Comparison of ENCODE assay signal across 1 cellular context in the genomic region with DNA sequence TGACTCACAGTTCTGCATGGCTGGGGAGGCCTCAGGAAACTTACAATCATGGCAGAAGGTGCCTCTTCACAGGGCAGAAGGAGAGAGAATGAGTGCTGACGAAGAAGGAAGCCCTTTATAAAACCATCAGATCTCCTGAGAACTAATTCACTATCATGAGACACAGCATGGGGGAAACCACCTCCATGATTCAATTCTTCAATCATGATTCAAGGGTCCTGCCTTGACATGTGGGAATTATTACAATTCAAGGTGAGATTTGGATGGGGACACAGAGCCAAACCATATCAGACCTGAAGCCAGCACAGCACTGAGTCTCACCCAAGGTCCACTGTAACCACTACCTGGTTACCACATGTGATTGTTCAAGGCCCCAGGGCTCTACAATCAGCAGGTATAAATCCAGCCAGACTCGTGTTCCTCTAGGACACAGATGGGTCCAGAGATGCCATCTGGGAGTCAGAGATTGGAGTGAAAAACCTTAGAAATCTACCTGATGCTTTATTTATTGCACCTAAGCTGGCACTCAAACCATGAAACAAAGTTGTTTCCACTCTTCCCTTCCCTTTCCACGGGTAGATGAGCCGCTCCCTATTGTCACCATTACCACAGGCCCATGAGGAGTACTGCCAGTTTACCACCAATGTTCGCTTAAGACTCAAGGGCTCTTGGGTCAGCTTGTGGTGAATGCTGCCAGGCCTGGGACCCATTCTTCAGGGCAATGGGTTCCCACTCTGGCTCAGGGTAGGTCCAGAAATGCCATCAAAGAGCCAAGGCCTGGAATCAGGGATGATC.
TF ChIP-seq lines count a peak whose summit lies in the region.

No MANE protein-coding gene starts in this region.

TF ChIP-seq in WTC11, 78 proteins besides CTCF, POLR2A, EP300 and RAD21:
- TF ChIP-seq, protein P1, sequence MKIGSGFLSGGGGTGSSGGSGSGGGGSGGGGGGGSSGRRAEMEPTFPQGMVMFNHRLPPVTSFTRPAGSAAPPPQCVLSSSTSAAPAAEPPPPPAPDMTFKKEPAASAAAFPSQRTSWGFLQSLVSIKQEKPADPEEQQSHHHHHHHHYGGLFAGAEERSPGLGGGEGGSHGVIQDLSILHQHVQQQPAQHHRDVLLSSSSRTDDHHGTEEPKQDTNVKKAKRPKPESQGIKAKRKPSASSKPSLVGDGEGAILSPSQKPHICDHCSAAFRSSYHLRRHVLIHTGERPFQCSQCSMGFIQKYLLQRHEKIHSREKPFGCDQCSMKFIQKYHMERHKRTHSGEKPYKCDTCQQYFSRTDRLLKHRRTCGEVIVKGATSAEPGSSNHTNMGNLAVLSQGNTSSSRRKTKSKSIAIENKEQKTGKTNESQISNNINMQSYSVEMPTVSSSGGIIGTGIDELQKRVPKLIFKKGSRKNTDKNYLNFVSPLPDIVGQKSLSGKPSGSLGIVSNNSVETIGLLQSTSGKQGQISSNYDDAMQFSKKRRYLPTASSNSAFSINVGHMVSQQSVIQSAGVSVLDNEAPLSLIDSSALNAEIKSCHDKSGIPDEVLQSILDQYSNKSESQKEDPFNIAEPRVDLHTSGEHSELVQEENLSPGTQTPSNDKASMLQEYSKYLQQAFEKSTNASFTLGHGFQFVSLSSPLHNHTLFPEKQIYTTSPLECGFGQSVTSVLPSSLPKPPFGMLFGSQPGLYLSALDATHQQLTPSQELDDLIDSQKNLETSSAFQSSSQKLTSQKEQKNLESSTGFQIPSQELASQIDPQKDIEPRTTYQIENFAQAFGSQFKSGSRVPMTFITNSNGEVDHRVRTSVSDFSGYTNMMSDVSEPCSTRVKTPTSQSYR (CRISPR knock-in tag; IDR thresholded peaks at IDR 0.05), result no peak
- TF ChIP-seq, protein P2, sequence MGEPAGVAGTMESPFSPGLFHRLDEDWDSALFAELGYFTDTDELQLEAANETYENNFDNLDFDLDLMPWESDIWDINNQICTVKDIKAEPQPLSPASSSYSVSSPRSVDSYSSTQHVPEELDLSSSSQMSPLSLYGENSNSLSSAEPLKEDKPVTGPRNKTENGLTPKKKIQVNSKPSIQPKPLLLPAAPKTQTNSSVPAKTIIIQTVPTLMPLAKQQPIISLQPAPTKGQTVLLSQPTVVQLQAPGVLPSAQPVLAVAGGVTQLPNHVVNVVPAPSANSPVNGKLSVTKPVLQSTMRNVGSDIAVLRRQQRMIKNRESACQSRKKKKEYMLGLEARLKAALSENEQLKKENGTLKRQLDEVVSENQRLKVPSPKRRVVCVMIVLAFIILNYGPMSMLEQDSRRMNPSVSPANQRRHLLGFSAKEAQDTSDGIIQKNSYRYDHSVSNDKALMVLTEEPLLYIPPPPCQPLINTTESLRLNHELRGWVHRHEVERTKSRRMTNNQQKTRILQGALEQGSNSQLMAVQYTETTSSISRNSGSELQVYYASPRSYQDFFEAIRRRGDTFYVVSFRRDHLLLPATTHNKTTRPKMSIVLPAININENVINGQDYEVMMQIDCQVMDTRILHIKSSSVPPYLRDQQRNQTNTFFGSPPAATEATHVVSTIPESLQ (CRISPR knock-in tag; IDR thresholded peaks at IDR 0.05), result no peak
- TF ChIP-seq FOXP1 (CRISPR knock-in tag; IDR thresholded peaks at IDR 0.05; ENCODE audit: borderline replicate concordance) (no peak), ZNF138 (CRISPR knock-in tag; conservative IDR thresholded peaks at IDR 0.05) (no peak), ZNF416 (CRISPR knock-in tag; IDR thresholded peaks at IDR 0.05) (no peak), TP53 (CRISPR knock-in tag; IDR thresholded peaks at IDR 0.05) (no peak), ETV6 (CRISPR knock-in tag; IDR thresholded peaks at IDR 0.05) (no peak)
- TF ChIP-seq, protein P3, sequence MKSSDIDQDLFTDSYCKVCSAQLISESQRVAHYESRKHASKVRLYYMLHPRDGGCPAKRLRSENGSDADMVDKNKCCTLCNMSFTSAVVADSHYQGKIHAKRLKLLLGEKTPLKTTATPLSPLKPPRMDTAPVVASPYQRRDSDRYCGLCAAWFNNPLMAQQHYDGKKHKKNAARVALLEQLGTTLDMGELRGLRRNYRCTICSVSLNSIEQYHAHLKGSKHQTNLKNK (CRISPR knock-in tag; IDR thresholded peaks at IDR 0.05), result no peak
- TF ChIP-seq, protein P4, sequence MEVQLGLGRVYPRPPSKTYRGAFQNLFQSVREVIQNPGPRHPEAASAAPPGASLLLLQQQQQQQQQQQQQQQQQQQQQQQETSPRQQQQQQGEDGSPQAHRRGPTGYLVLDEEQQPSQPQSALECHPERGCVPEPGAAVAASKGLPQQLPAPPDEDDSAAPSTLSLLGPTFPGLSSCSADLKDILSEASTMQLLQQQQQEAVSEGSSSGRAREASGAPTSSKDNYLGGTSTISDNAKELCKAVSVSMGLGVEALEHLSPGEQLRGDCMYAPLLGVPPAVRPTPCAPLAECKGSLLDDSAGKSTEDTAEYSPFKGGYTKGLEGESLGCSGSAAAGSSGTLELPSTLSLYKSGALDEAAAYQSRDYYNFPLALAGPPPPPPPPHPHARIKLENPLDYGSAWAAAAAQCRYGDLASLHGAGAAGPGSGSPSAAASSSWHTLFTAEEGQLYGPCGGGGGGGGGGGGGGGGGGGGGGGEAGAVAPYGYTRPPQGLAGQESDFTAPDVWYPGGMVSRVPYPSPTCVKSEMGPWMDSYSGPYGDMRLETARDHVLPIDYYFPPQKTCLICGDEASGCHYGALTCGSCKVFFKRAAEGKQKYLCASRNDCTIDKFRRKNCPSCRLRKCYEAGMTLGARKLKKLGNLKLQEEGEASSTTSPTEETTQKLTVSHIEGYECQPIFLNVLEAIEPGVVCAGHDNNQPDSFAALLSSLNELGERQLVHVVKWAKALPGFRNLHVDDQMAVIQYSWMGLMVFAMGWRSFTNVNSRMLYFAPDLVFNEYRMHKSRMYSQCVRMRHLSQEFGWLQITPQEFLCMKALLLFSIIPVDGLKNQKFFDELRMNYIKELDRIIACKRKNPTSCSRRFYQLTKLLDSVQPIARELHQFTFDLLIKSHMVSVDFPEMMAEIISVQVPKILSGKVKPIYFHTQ (CRISPR knock-in tag; IDR thresholded peaks at IDR 0.05), result no peak
